ENCODE assay signal across 8 cellular contexts in the genomic region with DNA sequence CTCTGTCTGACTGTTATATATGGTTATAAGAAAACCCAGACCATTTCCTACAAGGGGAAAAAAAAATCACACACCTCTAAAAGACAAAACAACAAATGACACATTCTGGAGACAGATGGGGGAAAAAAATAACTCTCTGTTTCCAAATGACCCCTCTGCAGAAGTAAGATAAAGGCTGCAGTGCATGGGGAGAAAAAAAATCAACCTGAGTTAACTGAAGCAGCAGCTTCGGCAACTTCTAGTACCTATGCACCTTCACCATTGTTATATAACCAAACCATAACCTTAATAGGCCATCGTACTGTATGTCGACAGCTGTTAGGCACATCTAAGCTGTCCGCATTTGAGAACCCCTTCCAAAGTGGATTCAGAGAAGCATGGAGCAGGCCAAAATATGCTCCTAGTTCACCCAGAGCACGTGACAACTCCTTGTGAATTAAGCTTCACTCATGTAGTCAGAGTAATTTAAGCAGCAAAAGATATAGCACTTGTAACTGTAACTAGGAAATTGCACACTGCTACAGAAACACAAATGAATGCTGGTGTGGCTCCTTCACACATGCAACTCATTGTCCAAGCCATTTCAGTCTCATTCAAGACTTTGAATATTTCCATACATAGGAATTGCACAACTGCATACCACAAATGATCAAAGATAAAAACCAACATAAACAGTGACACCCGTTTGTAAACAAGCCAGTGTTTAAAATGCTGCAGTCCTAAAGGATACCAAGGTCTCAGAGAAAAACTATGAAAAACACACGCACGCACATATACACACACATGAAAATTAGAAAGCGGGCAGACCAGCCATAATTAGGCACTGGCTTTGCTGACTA.
A peak's percentile ranks its signal among the peaks of the same experiment; 100 is the strongest.
DNase-seq lines count a peak whose midpoint lies in the region; ATAC-seq and TF ChIP-seq lines count a peak whose summit lies in the region.

No MANE protein-coding gene starts in this region.

- peak overlapping the region; percentile 92 for H3K27ac ChIP-seq in cingulate gyrus (ENCODE audit: low read depth, low read length)

- peak overlapping the region; percentile 88 for H3K27ac Mint-ChIP-seq in nephron progenitor cell

- peaks cover 21% of the 10 kb centered on the region for H3K36me3 Mint-ChIP-seq in nephron progenitor cell (ENCODE audit: low read depth)

- peaks cover 8% of the 10 kb centered on the region for H3K9me3 Mint-ChIP-seq in nephron progenitor cell

- H3K27me3 Mint-ChIP-seq in nephron progenitor cell (ENCODE audit: low read depth, poor library complexity), result peaks cover 10% of the 10 kb centered on the region

- H3K4me1 Mint-ChIP-seq in nephron progenitor cell, result peaks cover 53% of the 10 kb centered on the region

- DNase-seq in EL (peak; percentile 54), NCI-H524 (lab: John Stamatoyannopoulos, UW) (peak; percentile 57 to 86), nephron progenitor cell (no peak), kidney glomerular epithelial cell (lab: John Stamatoyannopoulos, UW) (no peak), glomerular visceral epithelial cell (ENCODE audit: extremely low spot score) (no peak)
- no peak for DNase-seq in stimulated activated CD4-positive, alpha-beta T cell treated with anti-CD3 and anti-CD28 coated beads, Interleukin-4, amount 100 ng/mL, for 1 hour

- TF ChIP-seq CTCF in nephron progenitor cell (IDR thresholded peaks at IDR 0.05), result no peak

- ATAC-seq in GM19324 (IDR thresholded peaks at IDR 0.05; ENCODE audit: low FRiP score, unreplicated experiment), result no peak

- peak overlapping the region; percentile 94 for H3K4me3 Mint-ChIP-seq in nephron progenitor cell

Comparison
In these comparisons a context has a peak if more than half of its experiments do, and no peak if none do; other contexts are left out.
1. DNase-seq: peak in EL (single experiment) and NCI-H524 (2 of 2); none in nephron progenitor cell (single experiment), stimulated activated CD4-positive, alpha-beta T cell treated with anti-CD3 and anti-CD28 coated beads, Interleukin-4, amount 100 ng/mL, for 1 hour (single experiment), kidney glomerular epithelial cell (single experiment) and glomerular visceral epithelial cell (single experiment).